ENCODE assay signal across 16 cellular contexts in the genomic region with DNA sequence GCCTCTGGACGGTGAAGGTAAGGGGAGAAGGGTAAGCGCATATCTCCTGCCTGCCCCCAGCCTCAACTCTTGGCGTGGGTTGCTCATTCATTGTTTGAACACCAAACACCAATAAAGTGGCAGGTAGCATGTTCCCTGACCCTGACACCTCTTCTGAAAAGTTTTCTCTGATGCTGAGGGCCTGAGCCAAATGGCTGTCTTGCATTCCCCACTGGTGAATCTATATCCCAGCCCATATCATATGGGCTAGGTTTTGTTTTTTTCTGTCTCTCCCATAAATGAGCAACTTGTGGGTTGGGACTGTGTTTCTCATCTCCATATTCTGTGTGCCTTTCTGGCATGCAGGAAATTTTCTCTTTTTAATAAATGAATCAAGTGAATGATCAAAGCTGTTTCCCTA. TPM values are rescaled to one million over a fixed set of nuclear protein-coding genes. Genes with fewer than 3 reads are reported as not detected.
DNase-seq lines count a peak whose midpoint lies in the region; TF ChIP-seq lines count a peak whose summit lies in the region.
"Had no signal": no experiment of that assay in that cellular context is flagged by ENCODE, and none has a peak within 500 bp of the region (broad histone marks: within the 10 kb centered on the region; RNA-seq: fewer than 3 reads in every experiment).

No MANE protein-coding gene starts in this region.

- no peak overlapping the region for H3K4ac ChIP-seq in trophoblast cell (ENCODE audit: low read depth, low read length)

- H3K27ac ChIP-seq in trophoblast cell (ENCODE audit: low read depth, low read length) (no peak overlapping the region), Karpas-422 (ENCODE audit: low read length) (no peak overlapping the region)
- H3K27ac ChIP-seq: GM23248 had no signal

- no peak overlapping the region for H2AK5ac ChIP-seq in trophoblast cell (ENCODE audit: low read length)

- H2BK12ac ChIP-seq in trophoblast cell (ENCODE audit: low read length) = no peak overlapping the region

- H3K4me3 ChIP-seq in trophoblast cell (ENCODE audit: low read depth, low read length) (no peak overlapping the region), Karpas-422 (ENCODE audit: low read length) (no peak overlapping the region)
- H3K4me3 ChIP-seq: GM23248 had no signal

- H3K4me2 ChIP-seq in trophoblast cell (ENCODE audit: low read length) (no peak overlapping the region), Karpas-422 (ENCODE audit: low read depth, low read length, poor library complexity, severe bottlenecking) (no peak overlapping the region)

- H3K9ac ChIP-seq in trophoblast cell (ENCODE audit: low read length) = no peak overlapping the region
- no peak overlapping the region for H3K9ac ChIP-seq in Karpas-422 (ENCODE audit: low read length)
- H3K9ac ChIP-seq: GM23248 had no signal

- no peak overlapping the region for H4K12ac ChIP-seq in trophoblast cell (ENCODE audit: low read depth, low read length)

- no peak overlapping the region for H2BK5ac ChIP-seq in trophoblast cell (ENCODE audit: low read depth, low read length, poor library complexity)

- no peak overlapping the region for H3K27ac Mint-ChIP-seq in HFFc6
- H3K27ac Mint-ChIP-seq: CD4-positive, alpha-beta memory T cell had no signal

- no peak for TF ChIP-seq CTCF in HFFc6 (IDR thresholded peaks at IDR 0.05)

- H4K91ac ChIP-seq in trophoblast cell (ENCODE audit: low read depth, low read length) = no peak overlapping the region

- H3K79me2 ChIP-seq in trophoblast cell (ENCODE audit: control insufficient read depth, insufficient read depth, low read length, poor library complexity) (no peaks in the 10 kb centered on the region), Karpas-422 (ENCODE audit: low read length) (no peaks in the 10 kb centered on the region)

- H3K27me3 Mint-ChIP-seq in HFFc6 (ENCODE audit: insufficient read depth) = peaks cover 28% of the 10 kb centered on the region

- H3K9me3 Mint-ChIP-seq in HFFc6 = no peaks in the 10 kb centered on the region
- H3K9me3 Mint-ChIP-seq: CD4-positive, alpha-beta memory T cell had no signal

- no peaks in the 10 kb centered on the region for H3K4me1 ChIP-seq in trophoblast cell (ENCODE audit: control insufficient read depth in 1 of 2, insufficient read depth in 2 of 2, low read length in 2 of 2)
- H3K4me1 ChIP-seq in Karpas-422 (ENCODE audit: low read length) = peaks cover 8% of the 10 kb centered on the region

- H3K27me3 ChIP-seq in trophoblast cell (ENCODE audit: insufficient read depth, low read length) = no peaks in the 10 kb centered on the region
- H3K27me3 ChIP-seq in Karpas-422 (ENCODE audit: low read length) = no peaks in the 10 kb centered on the region

- no peak overlapping the region for H4K8ac ChIP-seq in trophoblast cell (ENCODE audit: low read depth, low read length)

- no peak overlapping the region for H3K23ac ChIP-seq in trophoblast cell (ENCODE audit: low read length)

- H3K14ac ChIP-seq in trophoblast cell (ENCODE audit: low read length) = no peak overlapping the region

- no peak overlapping the region for H2BK120ac ChIP-seq in trophoblast cell (ENCODE audit: insufficient read depth, low read length, poor library complexity)

- no peaks in the 10 kb centered on the region for H3K36me3 ChIP-seq in trophoblast cell (ENCODE audit: control insufficient read depth in 1 of 2, insufficient read depth in 2 of 2, low read length in 2 of 2)
- H3K36me3 ChIP-seq in Karpas-422 (ENCODE audit: insufficient read depth, low read length) = no peaks in the 10 kb centered on the region

- no peaks in the 10 kb centered on the region for H3K9me2 ChIP-seq in Karpas-422 (replicated peaks; ENCODE audit: insufficient read depth, low read length)

- DNase-seq in ELR (ENCODE audit: low read depth) (peak; percentile 11), HFFc6 (peak; percentile 12), trophoblast cell (peak; percentile 70 to 85), Karpas-422 (no peak), NCI-H1930 (lab: John Stamatoyannopoulos, UW) (no peak), anterior cingulate cortex (lab: John Stamatoyannopoulos, UW) (no peak)
- DNase-seq: C1 segment of cervical spinal cord; CD4-positive, alpha-beta memory T cell; COR-L47; DMS153; DND-41; GM23248; H7 had no signal

- H3K79me1 ChIP-seq in trophoblast cell (ENCODE audit: low read length) = no peaks in the 10 kb centered on the region

- H3K9me3 ChIP-seq in trophoblast cell (ENCODE audit: insufficient read depth, low read depth, low read length) (peaks cover 1% of the 10 kb centered on the region), Karpas-422 (ENCODE audit: low read length) (no peaks in the 10 kb centered on the region)

- peaks cover 44% of the 10 kb centered on the region for H3K4me1 Mint-ChIP-seq in HFFc6 (ENCODE audit: low read depth)

- no peaks in the 10 kb centered on the region for H3K36me3 Mint-ChIP-seq in HFFc6 (ENCODE audit: low read depth)
- H3K36me3 Mint-ChIP-seq: CD4-positive, alpha-beta memory T cell had no signal

- H3K4me3 Mint-ChIP-seq in HFFc6 = no peak overlapping the region
- H3K4me3 Mint-ChIP-seq: CD4-positive, alpha-beta memory T cell had no signal

- H3K18ac ChIP-seq in trophoblast cell (ENCODE audit: low read length) = no peak overlapping the region

- 0 out of 2 replicates have a peak, but pooled peaks cover 4% of the 10 kb centered on the region for H4K20me1 ChIP-seq in Karpas-422 (ENCODE audit: insufficient read depth, low read depth, low read length)

- H2AFZ ChIP-seq in trophoblast cell (ENCODE audit: insufficient read depth, low read length, poor library complexity) (no peak overlapping the region), Karpas-422 (ENCODE audit: low read length) (no peak overlapping the region)
- H2AFZ ChIP-seq: GM23248 had no signal

- WGBS in trophoblast cell (ENCODE audit: extremely low coverage, insufficient coverage, insufficient read length) = no CpG with 5 or more reads among the region's 3 CpGs

RNA-seq across cellular contexts. Expression of a gene that starts 5.1 kb away (rescaled TPM):
- under 1 TPM in 1 of 6 experiments, not detected in 5; 0.23 TPM for total RNA-seq in HFFc6 (2021; fragmentation: NEBNext Ultra II Directional; extraction: Animal tissue kit (Norgen Biotek cat#: 25700))
- 0.04 TPM in 1 of 2 replicates, not detected in the other for polyA plus RNA-seq in trophoblast cell (2013)
- 0.11 and 3.8 TPM in 2 replicates for total RNA-seq in Karpas-422 (2014; rRNA removed; shearing (Covaris generic); ENCODE audit: low replicate concordance)
- total RNA-seq: A172, GM23248 had no signal
- polyA plus RNA-seq: CD4-positive, alpha-beta memory T cell; GM23248 had no signal

RNA-seq across cellular contexts. Expression of a gene that starts 28.5 kb away (rescaled TPM):
- total RNA-seq in HFFc6 (2021; fragmentation: NEBNext Ultra II Directional; extraction: Animal tissue kit (Norgen Biotek cat#: 25700)) = not detected
- 34.7 and 36.7 TPM in 2 replicates for polyA plus RNA-seq in trophoblast cell (2013)
- not detected in 2 replicates for total RNA-seq in Karpas-422 (2014; rRNA removed; shearing (Covaris generic); ENCODE audit: low replicate concordance)
- total RNA-seq: A172; A673; CD4-positive, alpha-beta memory T cell; GM23248 had no signal
- polyA plus RNA-seq: BJ, GM23248 had no signal

RNA-seq across cellular contexts. Expression of a gene that starts 33.7 kb away (rescaled TPM):
- 10 to 100 TPM; 13.0 to 22.1 (median 20.7) TPM for total RNA-seq in HFFc6 (2021; fragmentation: NEBNext Ultra II Directional; extraction: Animal tissue kit (Norgen Biotek cat#: 25700))
- polyA plus RNA-seq in trophoblast cell (2013) = 11.6 and 12.1 TPM in 2 replicates
- total RNA-seq in Karpas-422 (2014; rRNA removed; shearing (Covaris generic); ENCODE audit: low replicate concordance) = 34.2 and 59.6 TPM in 2 replicates

RNA-seq across cellular contexts. Expression of a gene that starts 38.5 kb away (rescaled TPM):
- 1 to 10 TPM; 3.6 to 4.6 (median 3.9) TPM for total RNA-seq in HFFc6 (2021; fragmentation: NEBNext Ultra II Directional; extraction: Animal tissue kit (Norgen Biotek cat#: 25700))
- 6.9 and 7.1 TPM in 2 replicates for polyA plus RNA-seq in trophoblast cell (2013)
- total RNA-seq in Karpas-422 (2014; rRNA removed; shearing (Covaris generic); ENCODE audit: low replicate concordance) = 10.0 and 10.7 TPM in 2 replicates

RNA-seq across cellular contexts. Expression of a gene that starts 44.1 kb away (rescaled TPM):
- total RNA-seq in HFFc6 (2021; fragmentation: NEBNext Ultra II Directional; extraction: Animal tissue kit (Norgen Biotek cat#: 25700)) = 10 to 100 TPM; 37.9 to 48.1 (median 44.8) TPM
- 26.6 and 26.8 TPM in 2 replicates for polyA plus RNA-seq in trophoblast cell (2013)
- 19.4 and 38.0 TPM in 2 replicates for total RNA-seq in Karpas-422 (2014; rRNA removed; shearing (Covaris generic); ENCODE audit: low replicate concordance)

Comparison
In these comparisons a context has a peak if more than half of its experiments do, and no peak if none do; other contexts are left out.
1. DNase-seq: peak in ELR (single experiment), HFFc6 (single experiment) and trophoblast cell (2 of 2); none in Karpas-422 (single experiment), NCI-H1930 (0 of 2) and anterior cingulate cortex (0 of 58).